28 cellular contexts compared by ENCODE assay signal in the genomic region with DNA sequence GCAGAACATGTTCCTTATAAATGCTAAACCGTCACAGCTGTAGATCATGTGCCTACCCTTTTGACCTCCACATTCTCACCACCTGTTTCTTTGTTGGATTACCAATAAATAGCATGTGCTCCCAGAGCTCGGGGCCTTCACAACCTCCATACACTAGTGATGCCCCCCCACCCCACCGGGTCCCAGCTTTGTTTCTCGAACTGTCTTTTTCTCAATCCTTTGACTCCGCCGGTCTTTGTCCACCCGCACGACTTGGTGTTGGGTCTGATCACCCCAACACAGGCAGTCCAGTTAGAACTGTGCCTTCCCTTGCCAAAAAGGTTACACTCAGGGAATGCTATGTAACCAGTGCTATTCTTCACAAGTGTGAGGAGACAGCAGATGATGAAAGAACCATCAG.
"Had no signal": no experiment of that assay in that cellular context is flagged by ENCODE, and none has a peak within 500 bp of the region (broad histone marks: within the 10 kb centered on the region; RNA-seq: fewer than 3 reads in every experiment).

No MANE protein-coding gene starts in this region.

- H3K27me3 Mint-ChIP-seq: naive B cell; naive thymus-derived CD8-positive, alpha-beta T cell; natural killer cell treated with Interleukin-12 subunit alpha and Interleukin-12 subunit beta and Interleukin-15 and Interleukin-18, amount 100 ng/mL, for 72 hours; progenitor cell of endocrine pancreas; stimulated activated memory B cell treated with anti-CD40 and anti-IgM and Interleukin-4, amounts not matched to agents 10 μg/mL and 1 μg/mL and 100 μg/mL, for 72 hours had no signal

- DNase-seq: naive B cell; naive thymus-derived CD8-positive, alpha-beta T cell; nephron progenitor cell; nucleus accumbens; pancreas; right cardiac atrium; small intestine; stimulated activated CD4-positive, alpha-beta T cell treated with anti-CD3 and anti-CD28 coated beads, Interleukin-15, amount 100 ng/mL, for 24 hours; stimulated activated CD4-positive, alpha-beta T cell treated with anti-CD3 and anti-CD28 coated beads, Interleukin-2, amount 100 ng/mL, for 24 hours; stimulated activated CD4-positive, alpha-beta T cell treated with anti-CD3 and anti-CD28 coated beads, Interleukin-2, amount 100 ng/mL, for 48 hours; stimulated activated CD4-positive, alpha-beta T cell treated with anti-CD3 and anti-CD28 coated beads, Interleukin-4, amount 100 ng/mL, for 24 hours; stimulated activated CD8-positive, alpha-beta memory T cell treated with anti-CD3 and anti-CD28 coated beads, Interleukin-4, amount 100 ng/mL, for 48 hours; stimulated activated naive CD4-positive, alpha-beta T cell; stimulated activated naive CD8-positive, alpha-beta T cell treated with anti-CD3 and anti-CD28 coated beads, Interleukin-15, Interleukin-2, amounts not matched to agents 100 U/mL and 50 U/mL, for 24 hours; stomach; thyroid gland; trophoblast cell; upper lobe of left lung had no signal

- H3K36me3 ChIP-seq: neutrophil, pancreas, stomach, thoracic aorta, thyroid gland, tibial nerve, upper lobe of left lung, vagina had no signal

- H3K9me3 ChIP-seq: neutrophil, pancreas, psoas muscle, thoracic aorta, thyroid gland, tibial nerve, upper lobe of left lung, vagina had no signal

- H3K27me3 ChIP-seq: neutrophil, pancreas, stomach, thyroid gland, tibial nerve, upper lobe of left lung, vagina had no signal

- H3K27ac Mint-ChIP-seq: naive B cell; naive thymus-derived CD8-positive, alpha-beta T cell; natural killer cell treated with Interleukin-12 subunit alpha and Interleukin-12 subunit beta and Interleukin-15 and Interleukin-18, amount 100 ng/mL, for 72 hours; nephron progenitor cell; progenitor cell of endocrine pancreas; stimulated activated memory B cell treated with anti-CD40 and anti-IgM and Interleukin-4, amounts not matched to agents 10 μg/mL and 1 μg/mL and 100 μg/mL, for 72 hours had no signal

- H3K4me1 Mint-ChIP-seq: naive B cell; naive thymus-derived CD8-positive, alpha-beta T cell; neural crest cell; stimulated activated memory B cell treated with anti-CD40 and anti-IgM and Interleukin-4, amounts not matched to agents 10 μg/mL and 1 μg/mL and 100 μg/mL, for 72 hours had no signal

- H3K4me3 ChIP-seq: pancreas, psoas muscle, stomach, thoracic aorta, thyroid gland, tibial nerve, upper lobe of left lung, vagina had no signal

- ATAC-seq: naive thymus-derived CD8-positive, alpha-beta T cell; natural killer cell treated with Interleukin-12 subunit alpha and Interleukin-12 subunit beta and Interleukin-15 and Interleukin-18, amount 100 ng/mL, for 72 hours; pancreas; psoas muscle; right cardiac atrium; sciatic nerve; stimulated activated memory B cell treated with anti-CD40 and anti-IgM and Interleukin-4, amounts not matched to agents 10 μg/mL and 1 μg/mL and 100 μg/mL, for 72 hours; stimulated activated naive CD8-positive, alpha-beta T cell treated with anti-CD3 and anti-CD28 coated beads, Interleukin-15, Interleukin-2, amounts not matched to agents 100 U/mL and 50 U/mL, for 24 hours had no signal

- H3K36me3 Mint-ChIP-seq: naive B cell; naive thymus-derived CD8-positive, alpha-beta T cell; natural killer cell treated with Interleukin-12 subunit alpha and Interleukin-12 subunit beta and Interleukin-15 and Interleukin-18, amount 100 ng/mL, for 72 hours; stimulated activated memory B cell treated with anti-CD40 and anti-IgM and Interleukin-4, amounts not matched to agents 10 μg/mL and 1 μg/mL and 100 μg/mL, for 72 hours had no signal

- H3K9me3 Mint-ChIP-seq: stimulated activated memory B cell treated with anti-CD40 and anti-IgM and Interleukin-4, amounts not matched to agents 10 μg/mL and 1 μg/mL and 100 μg/mL, for 72 hours had no signal

- H3K4me3 Mint-ChIP-seq: naive B cell; naive thymus-derived CD8-positive, alpha-beta T cell; natural killer cell treated with Interleukin-12 subunit alpha and Interleukin-12 subunit beta and Interleukin-15 and Interleukin-18, amount 100 ng/mL, for 72 hours; nephron progenitor cell; neural crest cell; stimulated activated memory B cell treated with anti-CD40 and anti-IgM and Interleukin-4, amounts not matched to agents 10 μg/mL and 1 μg/mL and 100 μg/mL, for 72 hours had no signal

- H3K4me1 ChIP-seq: pancreas, psoas muscle, stomach, thyroid gland, tibial nerve, upper lobe of left lung, vagina had no signal

- H3K27ac ChIP-seq: neutrophil, pancreas, psoas muscle, stomach, thoracic aorta, thyroid gland, tibial nerve, upper lobe of left lung, vagina had no signal
